15 cellular contexts compared by ENCODE assay signal in genomic region chr14:77077040-77077439, GRCh38. TPM values are rescaled to one million over a fixed set of nuclear protein-coding genes. Genes with fewer than 3 reads are reported as not detected.
DNase-seq lines count a peak whose midpoint lies in the region; ATAC-seq, FAIRE-seq and TF ChIP-seq lines count a peak whose summit lies in the region.
"Had no signal": no experiment of that assay in that cellular context is flagged by ENCODE, and none has a peak within 500 bp of the region (broad histone marks: within the 10 kb centered on the region; RNA-seq: fewer than 3 reads in every experiment).

No MANE protein-coding gene starts in this region.

- no TSS peak for BruUV-seq in endothelial cell of umbilical vein (replicated peaks; lab: Mats Ljungman, UMichigan)
- no TSS peak for BruUV-seq in PC-9 (replicated peaks; lab: Mats Ljungman, UMichigan)

- peaks cover 18% of the 10 kb centered on the region; the same call in 2 of the 3 replicates for H3K4me1 Mint-ChIP-seq in GM23338
- no peaks in the 10 kb centered on the region for H3K4me1 Mint-ChIP-seq in CD4-positive, alpha-beta T cell (ENCODE audit: low read depth)
- H3K4me1 Mint-ChIP-seq: naive thymus-derived CD4-positive, alpha-beta T cell; stimulated activated naive CD8-positive, alpha-beta T cell treated with anti-CD3 and anti-CD28 coated beads, Interleukin-15, amount 100 ng/mL, for 72 hours had no signal

- H3K9me2 ChIP-seq in GM23338 (ENCODE audit: insufficient read depth) (no peaks in the 10 kb centered on the region), PC-9 (ENCODE audit: insufficient read depth) (no peaks in the 10 kb centered on the region)

- H3K27me3 ChIP-seq in GM23338 (ENCODE audit: insufficient read depth) (no peaks in the 10 kb centered on the region), endothelial cell of umbilical vein (ENCODE audit: control insufficient read depth in 2 of 2, insufficient read depth in 2 of 2, low read length in 2 of 2) (no peaks in the 10 kb centered on the region), left lung (no peaks in the 10 kb centered on the region), spleen (replicated peaks in 1 of 7) (no peaks in the 10 kb centered on the region), PC-9 (ENCODE audit: insufficient read depth, low read depth) (no peaks in the 10 kb centered on the region)
- no peaks in the 10 kb centered on the region for H3K27me3 ChIP-seq in CD4-positive, alpha-beta T cell (ENCODE audit: control insufficient read depth, insufficient read depth, low read length)

- dilution Hi-C loops in endothelial cell of umbilical vein (cut with MboI; ENCODE audit: extremely low pct_ligation_motif_present, low sequenced_read_pairs): loop anchor here (25.0 kb wide), 1 partner anchor 190 kb away; no protein-coding TSS in a partner anchor

- H3K4me3 Mint-ChIP-seq in GM23338: no peak overlapping the region
- no peak overlapping the region for H3K4me3 Mint-ChIP-seq in CD4-positive, alpha-beta T cell
- H3K4me3 Mint-ChIP-seq: activated B cell treated with CpG ODN at 0.5 μM for 24 hours; naive thymus-derived CD4-positive, alpha-beta T cell; stimulated activated naive CD8-positive, alpha-beta T cell treated with anti-CD3 and anti-CD28 coated beads, Interleukin-15, amount 100 ng/mL, for 72 hours had no signal

- H3K27ac ChIP-seq in GM23338 (ENCODE audit: low read depth) (peak overlapping the region; percentile 82; the same call in 1 of the 2 replicates), endothelial cell of umbilical vein (ENCODE audit: insufficient read depth, low read depth, low read length) (peak overlapping the region; percentile 86), left lung (peak overlapping the region; percentile 83 to 85), spleen (peak overlapping the region; percentile 19 to 92 (median 82)), PC-9 (no peak overlapping the region)
- no peak overlapping the region for H3K27ac ChIP-seq in CD4-positive, alpha-beta T cell (ENCODE audit: low read depth, low read length)

- POLR2A ChIA-PET in endothelial cell of umbilical vein (lab: Charles Lee): interaction anchor here (0.9 kb wide), 1 partner anchor 264 kb away, joined by 4 read pairs; the partner anchor contains the start of gene ANGEL1
- POLR2A ChIA-PET in CD4-positive, alpha-beta T cell (lab: Charles Lee): no interaction called here
- POLR2A ChIA-PET in PC-9 (lab: Charles Lee; ENCODE audit: unreplicated experiment): no interaction called here

- H3K79me2 ChIP-seq in GM23338 (replicated peaks; ENCODE audit: insufficient read depth): no peaks in the 10 kb centered on the region
- no peaks in the 10 kb centered on the region for H3K79me2 ChIP-seq in endothelial cell of umbilical vein (ENCODE audit: control insufficient read depth, insufficient read depth, low read length)
- H3K79me2 ChIP-seq in PC-9 (ENCODE audit: low read depth): no peaks in the 10 kb centered on the region

- H3K9me1 ChIP-seq in endothelial cell of umbilical vein (replicated peaks; ENCODE audit: control insufficient read depth, extremely low read depth, insufficient read depth, low read length): no peaks in the 10 kb centered on the region

- H3K4me3 ChIP-seq in GM23338 (no peak overlapping the region), endothelial cell of umbilical vein (replicated peaks in 1 of 3; ENCODE audit: insufficient read depth in 1 of 3, low read depth in 1 of 3, low read length in 3 of 3) (no peak overlapping the region), left lung (no peak overlapping the region), spleen (no peak overlapping the region), PC-9 (no peak overlapping the region)

- 88 to 96% (median 94%) methylated on average over 3 of the region's 3 CpGs for WGBS in spleen, 5 donors

- H3K27me3 Mint-ChIP-seq in GM23338 (ENCODE audit: insufficient read depth, low read depth, poor library complexity): peaks cover 9% of the 10 kb centered on the region
- no peaks in the 10 kb centered on the region for H3K27me3 Mint-ChIP-seq in CD4-positive, alpha-beta T cell
- H3K27me3 Mint-ChIP-seq: activated B cell treated with CpG ODN at 0.5 μM for 24 hours; stimulated activated naive CD8-positive, alpha-beta T cell treated with anti-CD3 and anti-CD28 coated beads, Interleukin-15, amount 100 ng/mL, for 72 hours had no signal

- H3K9me3 ChIP-seq in endothelial cell of umbilical vein (replicated peaks; ENCODE audit: control insufficient read depth, insufficient read depth, low read length): no peaks in the 10 kb centered on the region
- H3K9me3 ChIP-seq in left lung: peaks cover 0 to 4% of the 10 kb centered on the region in 2 donors
- H3K9me3 ChIP-seq in spleen: peaks cover 0 to 12% (median 9%) of the 10 kb centered on the region in 8 donors
- no peaks in the 10 kb centered on the region for H3K9me3 ChIP-seq in CD4-positive, alpha-beta T cell (ENCODE audit: control insufficient read depth, low read length)
- no peaks in the 10 kb centered on the region for H3K9me3 ChIP-seq in PC-9 (ENCODE audit: insufficient read depth, low read depth)

- H3K36me3 ChIP-seq in GM23338 (ENCODE audit: insufficient read depth) (no peaks in the 10 kb centered on the region), endothelial cell of umbilical vein (ENCODE audit: control insufficient read depth in 2 of 2, extremely low read depth in 1 of 2, insufficient read depth in 2 of 2, low read length in 2 of 2) (no peaks in the 10 kb centered on the region), left lung (no peaks in the 10 kb centered on the region), spleen (no peaks in the 10 kb centered on the region), PC-9 (ENCODE audit: low read depth) (no peaks in the 10 kb centered on the region)

- peak overlapping the region; percentile 87; the same call in 1 of the 2 replicates for H2AFZ ChIP-seq in GM23338
- H2AFZ ChIP-seq in endothelial cell of umbilical vein (ENCODE audit: low read depth, low read length): no peak overlapping the region
- H2AFZ ChIP-seq in PC-9: no peak overlapping the region

- TF ChIP-seq CTCF in GM23338 (conservative IDR thresholded peaks at IDR 0.05; ENCODE audit: low read depth in 2 of 2) (peak in 1 of 2 experiments; percentile 19; a peak in 1 of 4 replicates), endothelial cell of umbilical vein (IDR thresholded peaks at IDR 0.05; ENCODE audit: extremely low read depth in 1 of 2, insufficient read depth in 1 of 2, low read depth in 1 of 2, low read length in 2 of 2) (no peak), left lung (IDR thresholded peaks at IDR 0.05) (no peak), spleen (IDR thresholded peaks at IDR 0.05 in 8 of 11, conservative IDR thresholded peaks at IDR 0.05 in 3 of 11) (no peak), GM13976 (IDR thresholded peaks at IDR 0.05; ENCODE audit: borderline replicate concordance, control extremely low read depth, extremely low read depth, insufficient read depth, missing control alignments) (no peak), PC-9 (conservative IDR thresholded peaks at IDR 0.05) (no peak)
- TF ChIP-seq CTCF in CD4-positive, alpha-beta T cell (IDR thresholded peaks at IDR 0.05): no peak

- CTCF ChIA-PET in endothelial cell of umbilical vein (lab: Charles Lee): interaction anchor here (1.4 to 4.1 kb wide), 7 partner anchors 9 to 204 kb away, joined by 5 to 45 read pairs (median 9); no protein-coding TSS in a partner anchor
- CTCF ChIA-PET in CD4-positive, alpha-beta T cell (lab: Charles Lee): no interaction called here
- CTCF ChIA-PET in PC-9 (lab: Charles Lee): interaction anchor here (0.6 to 1.5 kb wide), 5 partner anchors 18 to 235 kb away, joined by 3 to 8 read pairs (median 4); no protein-coding TSS in a partner anchor

- no peak for DNase-seq in GM23338 (ENCODE audit: low spot score)
- no peak for DNase-seq in endothelial cell of umbilical vein (ENCODE audit: low read depth, low spot score)
- no peak for DNase-seq in left lung
- no peak for DNase-seq in spleen
- DNase-seq in CD4-positive, alpha-beta T cell: no peak
- DNase-seq in GM13976 (ENCODE audit: low spot score): no peak
- no peak for DNase-seq in PC-9
- no peak for DNase-seq in NCI-H2227 (lab: John Stamatoyannopoulos, UW; ENCODE audit: unreplicated experiment)
- DNase-seq: activated B cell treated with CpG ODN at 0.5 μM for 24 hours; activated CD8-positive, alpha-beta memory T cell treated with anti-CD3 and anti-CD28 coated beads, Interleukin-2, amount 50 U/mL, for 4 hours; cerebellar nuclear complex; naive thymus-derived CD4-positive, alpha-beta T cell; NCI-H1048; stimulated activated naive CD8-positive, alpha-beta T cell treated with anti-CD3 and anti-CD28 coated beads, Interleukin-15, amount 100 ng/mL, for 72 hours had no signal

- H3K4me1 ChIP-seq in GM23338 (ENCODE audit: insufficient read depth): peaks cover 21% of the 10 kb centered on the region
- H3K4me1 ChIP-seq in endothelial cell of umbilical vein (ENCODE audit: control insufficient read depth, extremely low read depth, insufficient read depth, low read length): peaks cover 14% of the 10 kb centered on the region
- peaks cover 10 to 34% of the 10 kb centered on the region in 2 donors for H3K4me1 ChIP-seq in left lung
- H3K4me1 ChIP-seq in spleen: peaks cover 0 to 32% (median 19%) of the 10 kb centered on the region in 6 donors
- peaks cover 26% of the 10 kb centered on the region for H3K4me1 ChIP-seq in PC-9 (replicated peaks; ENCODE audit: insufficient read depth)

- intact Hi-C loops in endothelial cell of umbilical vein (cut with micrococcal nuclease) (loop anchor here (2.0 kb wide), 1 partner anchor 64 kb away; the partner anchor contains the start of gene ZDHHC22), left lung (cut with DNase I) (no loop called here), spleen (cut with DNase I; ENCODE audit: low total_unique reads) (no loop called here), PC-9 (cut with micrococcal nuclease; ENCODE audit: unreplicated experiment) (no loop called here)
- intact Hi-C loops in CD4-positive, alpha-beta T cell (cut with DNase I, micrococcal nuclease): no loop called here

- TF ChIP-seq POLR2A in endothelial cell of umbilical vein (IDR thresholded peaks at IDR 0.05; ENCODE audit: low read depth, low read length) (no peak), spleen (IDR thresholded peaks at IDR 0.05) (no peak)

- H4K20me1 ChIP-seq in GM23338 (replicated peaks; ENCODE audit: insufficient read depth) (no peaks in the 10 kb centered on the region), endothelial cell of umbilical vein (replicated peaks; ENCODE audit: control insufficient read depth, extremely low read depth, insufficient read depth, low read length) (no peaks in the 10 kb centered on the region), PC-9 (ENCODE audit: insufficient read depth) (no peaks in the 10 kb centered on the region)

- peak; percentile 43 for ATAC-seq in GM23338
- no peak for ATAC-seq in left lung
- ATAC-seq in CD4-positive, alpha-beta T cell (ENCODE audit: poor library complexity): no peak
- ATAC-seq: activated naive CD4-positive, alpha-beta T cell treated with anti-CD3 and anti-CD28 coated beads, Interleukin-2, amount 50 U/mL, for 72 hours; naive thymus-derived CD4-positive, alpha-beta T cell; stimulated activated naive CD8-positive, alpha-beta T cell treated with anti-CD3 and anti-CD28 coated beads, Interleukin-15, amount 100 ng/mL, for 72 hours had no signal

- H3K4me2 ChIP-seq in GM23338 (peak overlapping the region; percentile 49; the same call in 1 of the 2 replicates), endothelial cell of umbilical vein (ENCODE audit: insufficient read depth, low read length) (peak overlapping the region; percentile 36), PC-9 (no peak overlapping the region)

- H3K9ac ChIP-seq in endothelial cell of umbilical vein (replicated peaks; ENCODE audit: extremely low read depth, insufficient read depth, low read length): peak overlapping the region; percentile 58

- no peaks in the 10 kb centered on the region; the same call in 1 of the 2 replicates for H3F3A ChIP-seq in GM23338 (replicated peaks; ENCODE audit: low read depth)
- H3F3A ChIP-seq in PC-9 (ENCODE audit: insufficient read depth, low read depth): peaks cover 13% of the 10 kb centered on the region

- H3K27ac Mint-ChIP-seq in GM23338: no peak overlapping the region
- no peak overlapping the region for H3K27ac Mint-ChIP-seq in CD4-positive, alpha-beta T cell
- H3K27ac Mint-ChIP-seq: activated B cell treated with CpG ODN at 0.5 μM for 24 hours; activated naive CD4-positive, alpha-beta T cell treated with anti-CD3 and anti-CD28 coated beads, Interleukin-2, amount 50 U/mL, for 72 hours; naive thymus-derived CD4-positive, alpha-beta T cell; stimulated activated naive CD8-positive, alpha-beta T cell treated with anti-CD3 and anti-CD28 coated beads, Interleukin-15, amount 100 ng/mL, for 72 hours had no signal

- no peaks in the 10 kb centered on the region for H3K36me3 Mint-ChIP-seq in GM23338 (ENCODE audit: low read depth)
- no peaks in the 10 kb centered on the region for H3K36me3 Mint-ChIP-seq in CD4-positive, alpha-beta T cell (ENCODE audit: low read depth)

- no peak for FAIRE-seq in endothelial cell of umbilical vein (lab: Jason Lieb, UNC)

- in situ Hi-C loops in GM13976 (cut with MboI; ENCODE audit: low sequenced_read_pairs, unreplicated experiment): loop anchor here (10.0 kb wide), 1 partner anchor 362 kb away; no protein-coding TSS in a partner anchor

- 0 out of 3 replicates have a peak, but pooled peaks cover 3% of the 10 kb centered on the region for H3K9me3 Mint-ChIP-seq in GM23338
- peaks cover 4% of the 10 kb centered on the region for H3K9me3 Mint-ChIP-seq in CD4-positive, alpha-beta T cell
- H3K9me3 Mint-ChIP-seq: activated B cell treated with CpG ODN at 0.5 μM for 24 hours had no signal

RNA-seq across cellular contexts. Expression of gene CIPC, which starts 21.0 kb away (rescaled TPM):
- 33.7 and 36.9 TPM in 2 replicates for total RNA-seq in GM23338 (2014; rRNA removed; shearing (Covaris generic))
- polyA plus RNA-seq in GM23338 (2016; fragmentation: Nextera tagmentation; extraction: Ambion mirVana) (7.3 and 8.1 TPM in 2 replicates), endothelial cell of umbilical vein (7.6 and 8.8 TPM in 2 replicates), spleen (1 to 10 TPM; 4.2 to 9.6 (median 5.1) TPM)
- total RNA-seq in endothelial cell of umbilical vein (17.4 and 17.7 TPM in 2 replicates), left lung (10 to 100 TPM; 18.6 to 19.8 TPM), spleen (10 to 100 TPM; 14.9 to 33.8 (median 24.7) TPM), PC-9 (2021) (54.7 and 66.3 TPM in 2 replicates)
- 9.0 and 9.6 TPM in 2 replicates for polyA plus RNA-seq in endothelial cell of umbilical vein (2011; cell fraction: cytosol; rRNA removed)
- polyA plus RNA-seq in endothelial cell of umbilical vein (2011; cell fraction: nucleus; rRNA removed): 7.7 and 8.8 TPM in 2 replicates
- polyA plus RNA-seq in endothelial cell of umbilical vein (2012): 8.7 and 10.6 TPM in 2 replicates
- 16.4 and 17.6 TPM in 2 replicates for polyA minus RNA-seq in endothelial cell of umbilical vein
- 8.1 TPM for polyA minus RNA-seq in endothelial cell of umbilical vein (2011; cell fraction: cytosol; rRNA and poly(A)+ RNA removed)
- 6.1 and 9.5 TPM in 2 replicates for polyA minus RNA-seq in endothelial cell of umbilical vein (2011; cell fraction: nucleus; rRNA and poly(A)+ RNA removed)
- total RNA-seq in CD4-positive, alpha-beta T cell: 10 to 100 TPM in 1 of 2 experiments, 1 to 10 TPM in 1; 8.2 to 10.7 TPM

RNA-seq across cellular contexts. Expression of gene IRF2BPL, which starts 48.5 kb away (rescaled TPM):
- total RNA-seq in GM23338 (2014; rRNA removed; shearing (Covaris generic)): 97.8 and 119 TPM in 2 replicates
- polyA plus RNA-seq in GM23338 (2016; fragmentation: Nextera tagmentation; extraction: Ambion mirVana) (11.2 and 13.2 TPM in 2 replicates), endothelial cell of umbilical vein (9.3 and 11.8 TPM in 2 replicates), spleen (10 to 100 TPM in 1 of 3 donors, 1 to 10 TPM in 2; 4.1 to 15.8 (median 6.3) TPM)
- total RNA-seq in endothelial cell of umbilical vein (23.1 and 23.3 TPM in 2 replicates), left lung (10 to 100 TPM; 45.9 to 46.3 TPM), spleen (10 to 100 TPM; 38.2 to 62.7 (median 47.7) TPM), PC-9 (2021) (74.6 and 84.5 TPM in 2 replicates)
- polyA plus RNA-seq in endothelial cell of umbilical vein (2011; cell fraction: cytosol; rRNA removed): 5.0 and 8.9 TPM in 2 replicates
- polyA plus RNA-seq in endothelial cell of umbilical vein (2011; cell fraction: nucleus; rRNA removed): 8.3 and 11.8 TPM in 2 replicates
- polyA plus RNA-seq in endothelial cell of umbilical vein (2012): 9.8 and 13.7 TPM in 2 replicates
- polyA minus RNA-seq in endothelial cell of umbilical vein: 6.5 and 8.8 TPM in 2 replicates
- polyA minus RNA-seq in endothelial cell of umbilical vein (2011; cell fraction: cytosol; rRNA and poly(A)+ RNA removed): 14.1 TPM
- polyA minus RNA-seq in endothelial cell of umbilical vein (2011; cell fraction: nucleus; rRNA and poly(A)+ RNA removed): 4.9 and 14.9 TPM in 2 replicates
- total RNA-seq in CD4-positive, alpha-beta T cell: 10 to 100 TPM; 70.9 to 71.8 TPM

Comparison
In these comparisons a context has a peak if more than half of its experiments do, and no peak if none do; other contexts are left out.
1. H3K27ac ChIP-seq: peak in GM23338 (single experiment), endothelial cell of umbilical vein (single experiment), left lung (2 of 2) and spleen (8 of 8); none in CD4-positive, alpha-beta T cell (single experiment) and PC-9 (single experiment).